In the genomic region with DNA sequence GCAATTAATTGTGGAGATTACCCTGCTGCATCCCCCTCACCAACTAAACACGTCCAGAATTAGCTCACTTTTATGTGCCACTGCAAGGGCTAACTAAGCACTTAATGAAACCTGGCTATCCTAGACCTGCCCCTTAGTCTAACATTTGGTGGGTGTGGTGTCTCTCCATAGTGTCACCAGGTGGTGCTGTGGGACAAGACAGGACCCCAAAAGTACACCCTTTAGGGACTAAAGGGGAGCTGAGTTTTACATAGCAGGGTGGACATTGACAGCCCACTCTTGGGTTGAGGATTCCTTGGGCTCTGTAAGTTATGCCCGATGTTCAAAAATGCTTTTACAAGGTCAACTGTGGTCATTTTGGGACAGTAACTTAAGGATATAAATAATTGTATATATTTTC, we compare ENCODE assay signal across 1 cellular context.
TF ChIP-seq lines count a peak whose summit lies in the region.

No MANE protein-coding gene starts in this region.

TF ChIP-seq in HepG2, 621 proteins besides CTCF, POLR2A, EP300 and RAD21 (continued from another document):
- TF ChIP-seq, protein P1, sequence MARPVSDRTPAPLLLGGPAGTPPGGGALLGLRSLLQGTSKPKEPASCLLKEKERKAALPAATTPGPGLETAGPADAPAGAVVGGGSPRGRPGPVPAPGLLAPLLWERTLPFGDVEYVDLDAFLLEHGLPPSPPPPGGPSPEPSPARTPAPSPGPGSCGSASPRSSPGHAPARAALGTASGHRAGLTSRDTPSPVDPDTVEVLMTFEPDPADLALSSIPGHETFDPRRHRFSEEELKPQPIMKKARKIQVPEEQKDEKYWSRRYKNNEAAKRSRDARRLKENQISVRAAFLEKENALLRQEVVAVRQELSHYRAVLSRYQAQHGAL (CRISPR knock-in tag; IDR thresholded peaks at IDR 0.05; ENCODE audit: not compliant biosample characterization), result no peak
- no peak for TF ChIP-seq ZNF354B (CRISPR knock-in tag; IDR thresholded peaks at IDR 0.05)
- TF ChIP-seq, protein P2, sequence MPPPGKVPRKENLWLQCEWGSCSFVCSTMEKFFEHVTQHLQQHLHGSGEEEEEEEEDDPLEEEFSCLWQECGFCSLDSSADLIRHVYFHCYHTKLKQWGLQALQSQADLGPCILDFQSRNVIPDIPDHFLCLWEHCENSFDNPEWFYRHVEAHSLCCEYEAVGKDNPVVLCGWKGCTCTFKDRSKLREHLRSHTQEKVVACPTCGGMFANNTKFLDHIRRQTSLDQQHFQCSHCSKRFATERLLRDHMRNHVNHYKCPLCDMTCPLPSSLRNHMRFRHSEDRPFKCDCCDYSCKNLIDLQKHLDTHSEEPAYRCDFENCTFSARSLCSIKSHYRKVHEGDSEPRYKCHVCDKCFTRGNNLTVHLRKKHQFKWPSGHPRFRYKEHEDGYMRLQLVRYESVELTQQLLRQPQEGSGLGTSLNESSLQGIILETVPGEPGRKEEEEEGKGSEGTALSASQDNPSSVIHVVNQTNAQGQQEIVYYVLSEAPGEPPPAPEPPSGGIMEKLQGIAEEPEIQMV (CRISPR knock-in tag; IDR thresholded peaks at IDR 0.05; ENCODE audit: low read depth), result no peak
- peak; percentile 57 for TF ChIP-seq STAG1 (CRISPR knock-in tag; IDR thresholded peaks at IDR 0.05)
- TF ChIP-seq, protein P3, sequence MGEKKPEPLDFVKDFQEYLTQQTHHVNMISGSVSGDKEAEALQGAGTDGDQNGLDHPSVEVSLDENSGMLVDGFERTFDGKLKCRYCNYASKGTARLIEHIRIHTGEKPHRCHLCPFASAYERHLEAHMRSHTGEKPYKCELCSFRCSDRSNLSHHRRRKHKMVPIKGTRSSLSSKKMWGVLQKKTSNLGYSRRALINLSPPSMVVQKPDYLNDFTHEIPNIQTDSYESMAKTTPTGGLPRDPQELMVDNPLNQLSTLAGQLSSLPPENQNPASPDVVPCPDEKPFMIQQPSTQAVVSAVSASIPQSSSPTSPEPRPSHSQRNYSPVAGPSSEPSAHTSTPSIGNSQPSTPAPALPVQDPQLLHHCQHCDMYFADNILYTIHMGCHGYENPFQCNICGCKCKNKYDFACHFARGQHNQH (CRISPR knock-in tag; IDR thresholded peaks at IDR 0.05), result no peak
- TF ChIP-seq, protein P4, sequence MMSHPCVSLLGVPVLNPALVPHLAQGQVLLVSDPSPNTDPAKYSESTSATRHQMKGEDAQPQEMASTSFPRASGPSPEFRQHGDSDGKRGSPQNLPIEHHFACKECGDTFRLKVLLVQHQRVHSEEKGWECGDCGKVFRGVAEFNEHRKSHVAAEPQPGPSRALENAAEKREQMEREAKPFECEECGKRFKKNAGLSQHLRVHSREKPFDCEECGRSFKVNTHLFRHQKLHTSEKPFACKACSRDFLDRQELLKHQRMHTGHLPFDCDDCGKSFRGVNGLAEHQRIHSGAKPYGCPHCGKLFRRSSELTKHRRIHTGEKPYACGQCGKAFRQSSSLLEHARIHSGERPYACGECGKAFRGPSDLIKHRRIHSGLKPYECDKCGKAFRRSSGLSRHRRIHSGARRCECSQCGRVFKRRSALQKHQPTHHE (CRISPR knock-in tag; IDR thresholded peaks at IDR 0.05; ENCODE audit: borderline replicate concordance), result no peak
- TF ChIP-seq, protein P5, sequence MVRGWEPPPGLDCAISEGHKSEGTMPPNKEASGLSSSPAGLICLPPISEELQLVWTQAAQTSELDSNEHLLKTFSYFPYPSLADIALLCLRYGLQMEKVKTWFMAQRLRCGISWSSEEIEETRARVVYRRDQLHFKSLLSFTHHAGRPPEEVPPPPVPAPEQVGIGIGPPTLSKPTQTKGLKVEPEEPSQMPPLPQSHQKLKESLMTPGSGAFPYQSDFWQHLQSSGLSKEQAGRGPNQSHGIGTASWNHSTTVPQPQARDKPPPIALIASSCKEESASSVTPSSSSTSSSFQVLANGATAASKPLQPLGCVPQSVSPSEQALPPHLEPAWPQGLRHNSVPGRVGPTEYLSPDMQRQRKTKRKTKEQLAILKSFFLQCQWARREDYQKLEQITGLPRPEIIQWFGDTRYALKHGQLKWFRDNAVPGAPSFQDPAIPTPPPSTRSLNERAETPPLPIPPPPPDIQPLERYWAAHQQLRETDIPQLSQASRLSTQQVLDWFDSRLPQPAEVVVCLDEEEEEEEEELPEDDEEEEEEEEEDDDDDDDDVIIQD (CRISPR knock-in tag; IDR thresholded peaks at IDR 0.05; ENCODE audit: low read depth), result no peak
- TF ChIP-seq SNRNP70 (IDR thresholded peaks at IDR 0.05; ENCODE audit: low read depth, low read length), result no peak
- TF ChIP-seq, protein P6, sequence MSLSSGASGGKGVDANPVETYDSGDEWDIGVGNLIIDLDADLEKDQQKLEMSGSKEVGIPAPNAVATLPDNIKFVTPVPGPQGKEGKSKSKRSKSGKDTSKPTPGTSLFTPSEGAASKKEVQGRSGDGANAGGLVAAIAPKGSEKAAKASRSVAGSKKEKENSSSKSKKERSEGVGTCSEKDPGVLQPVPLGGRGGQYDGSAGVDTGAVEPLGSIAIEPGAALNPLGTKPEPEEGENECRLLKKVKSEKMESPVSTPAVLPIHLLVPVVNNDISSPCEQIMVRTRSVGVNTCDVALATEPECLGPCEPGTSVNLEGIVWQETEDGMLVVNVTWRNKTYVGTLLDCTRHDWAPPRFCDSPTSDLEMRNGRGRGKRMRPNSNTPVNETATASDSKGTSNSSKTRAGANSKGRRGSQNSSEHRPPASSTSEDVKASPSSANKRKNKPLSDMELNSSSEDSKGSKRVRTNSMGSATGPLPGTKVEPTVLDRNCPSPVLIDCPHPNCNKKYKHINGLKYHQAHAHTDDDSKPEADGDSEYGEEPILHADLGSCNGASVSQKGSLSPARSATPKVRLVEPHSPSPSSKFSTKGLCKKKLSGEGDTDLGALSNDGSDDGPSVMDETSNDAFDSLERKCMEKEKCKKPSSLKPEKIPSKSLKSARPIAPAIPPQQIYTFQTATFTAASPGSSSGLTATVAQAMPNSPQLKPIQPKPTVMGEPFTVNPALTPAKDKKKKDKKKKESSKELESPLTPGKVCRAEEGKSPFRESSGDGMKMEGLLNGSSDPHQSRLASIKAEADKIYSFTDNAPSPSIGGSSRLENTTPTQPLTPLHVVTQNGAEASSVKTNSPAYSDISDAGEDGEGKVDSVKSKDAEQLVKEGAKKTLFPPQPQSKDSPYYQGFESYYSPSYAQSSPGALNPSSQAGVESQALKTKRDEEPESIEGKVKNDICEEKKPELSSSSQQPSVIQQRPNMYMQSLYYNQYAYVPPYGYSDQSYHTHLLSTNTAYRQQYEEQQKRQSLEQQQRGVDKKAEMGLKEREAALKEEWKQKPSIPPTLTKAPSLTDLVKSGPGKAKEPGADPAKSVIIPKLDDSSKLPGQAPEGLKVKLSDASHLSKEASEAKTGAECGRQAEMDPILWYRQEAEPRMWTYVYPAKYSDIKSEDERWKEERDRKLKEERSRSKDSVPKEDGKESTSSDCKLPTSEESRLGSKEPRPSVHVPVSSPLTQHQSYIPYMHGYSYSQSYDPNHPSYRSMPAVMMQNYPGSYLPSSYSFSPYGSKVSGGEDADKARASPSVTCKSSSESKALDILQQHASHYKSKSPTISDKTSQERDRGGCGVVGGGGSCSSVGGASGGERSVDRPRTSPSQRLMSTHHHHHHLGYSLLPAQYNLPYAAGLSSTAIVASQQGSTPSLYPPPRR (CRISPR knock-in tag; IDR thresholded peaks at IDR 0.05; ENCODE audit: borderline replicate concordance), result no peak
- TF ChIP-seq ZNF589 (CRISPR knock-in tag; conservative IDR thresholded peaks at IDR 0.05), result no peak
- TF ChIP-seq ZNF652 (CRISPR knock-in tag; IDR thresholded peaks at IDR 0.05; ENCODE audit: borderline replicate concordance, low read depth), result peak; percentile 90
- TF ChIP-seq ZNF562 (CRISPR knock-in tag; IDR thresholded peaks at IDR 0.05; ENCODE audit: borderline replicate concordance), result no peak
- TF ChIP-seq, protein P7, sequence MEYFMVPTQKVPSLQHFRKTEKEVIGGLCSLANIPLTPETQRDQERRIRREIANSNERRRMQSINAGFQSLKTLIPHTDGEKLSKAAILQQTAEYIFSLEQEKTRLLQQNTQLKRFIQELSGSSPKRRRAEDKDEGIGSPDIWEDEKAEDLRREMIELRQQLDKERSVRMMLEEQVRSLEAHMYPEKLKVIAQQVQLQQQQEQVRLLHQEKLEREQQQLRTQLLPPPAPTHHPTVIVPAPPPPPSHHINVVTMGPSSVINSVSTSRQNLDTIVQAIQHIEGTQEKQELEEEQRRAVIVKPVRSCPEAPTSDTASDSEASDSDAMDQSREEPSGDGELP (IDR thresholded peaks at IDR 0.05; ENCODE audit: borderline replicate concordance, low read depth), result no peak
- TF ChIP-seq, protein P8, sequence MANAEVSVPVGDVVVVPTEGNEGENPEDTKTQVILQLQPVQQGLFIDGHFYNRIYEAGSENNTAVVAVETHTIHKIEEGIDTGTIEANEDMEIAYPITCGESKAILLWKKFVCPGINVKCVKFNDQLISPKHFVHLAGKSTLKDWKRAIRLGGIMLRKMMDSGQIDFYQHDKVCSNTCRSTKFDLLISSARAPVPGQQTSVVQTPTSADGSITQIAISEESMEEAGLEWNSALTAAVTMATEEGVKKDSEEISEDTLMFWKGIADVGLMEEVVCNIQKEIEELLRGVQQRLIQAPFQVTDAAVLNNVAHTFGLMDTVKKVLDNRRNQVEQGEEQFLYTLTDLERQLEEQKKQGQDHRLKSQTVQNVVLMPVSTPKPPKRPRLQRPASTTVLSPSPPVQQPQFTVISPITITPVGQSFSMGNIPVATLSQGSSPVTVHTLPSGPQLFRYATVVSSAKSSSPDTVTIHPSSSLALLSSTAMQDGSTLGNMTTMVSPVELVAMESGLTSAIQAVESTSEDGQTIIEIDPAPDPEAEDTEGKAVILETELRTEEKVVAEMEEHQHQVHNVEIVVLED (CRISPR knock-in tag; IDR thresholded peaks at IDR 0.05; ENCODE audit: borderline replicate concordance), result no peak
